ENCODE assay signal across 1 cellular context in genomic region chrX:101999644-102000539, GRCh38.
TF ChIP-seq lines count a peak whose summit lies in the region.

No MANE protein-coding gene starts in this region.

TF ChIP-seq in HepG2, 621 proteins besides CTCF, POLR2A, EP300 and RAD21 (continued from another document):
- TF ChIP-seq ZBED4 (CRISPR knock-in tag; IDR thresholded peaks at IDR 0.05; ENCODE audit: borderline replicate concordance), result no peak
- no peak for TF ChIP-seq ZNF550 (CRISPR knock-in tag; IDR thresholded peaks at IDR 0.05; ENCODE audit: borderline replicate concordance)
- no peak for TF ChIP-seq ZNF512B (CRISPR knock-in tag; IDR thresholded peaks at IDR 0.05; ENCODE audit: borderline replicate concordance)
